ENCODE assay signal across 13 cellular contexts in genomic region chr12:106074706-106075392, GRCh38.
A peak's percentile ranks its signal among the peaks of the same experiment; 100 is the strongest.
DNase-seq lines count a peak whose midpoint lies in the region; ATAC-seq, FAIRE-seq and TF ChIP-seq lines count a peak whose summit lies in the region.
"Had no signal": no experiment of that assay in that cellular context is flagged by ENCODE, and none has a peak within 500 bp of the region (broad histone marks: within the 10 kb centered on the region; RNA-seq: fewer than 3 reads in every experiment).

No MANE protein-coding gene starts in this region.

- H3K4me1 Mint-ChIP-seq in WTC11: peaks cover 6% of the 10 kb centered on the region

- H3K27me3 ChIP-seq in heart left ventricle: no peaks in the 10 kb centered on the region
- no peaks in the 10 kb centered on the region for H3K27me3 ChIP-seq in pancreas
- no peaks in the 10 kb centered on the region for H3K27me3 ChIP-seq in thyroid gland
- H3K27me3 ChIP-seq: BLaER1 had no signal

- TF ChIP-seq CTCF in WTC11 (IDR thresholded peaks at IDR 0.05): no peak
- no peak for TF ChIP-seq CTCF in heart left ventricle (IDR thresholded peaks at IDR 0.05)
- no peak for TF ChIP-seq CTCF in pancreas (IDR thresholded peaks at IDR 0.05)
- TF ChIP-seq CTCF in thyroid gland (IDR thresholded peaks at IDR 0.05): no peak

- peaks cover 4 to 75% (median 34%) of the 10 kb centered on the region in 12 donors for H3K4me1 ChIP-seq in heart left ventricle
- H3K4me1 ChIP-seq in pancreas: peaks cover 0 to 4% (median 0%) of the 10 kb centered on the region in 3 donors
- peaks cover 0 to 7% of the 10 kb centered on the region in 2 donors for H3K4me1 ChIP-seq in thyroid gland
- H3K4me1 ChIP-seq: BLaER1 had no signal

- peak overlapping the region; percentile 86 for H3K27ac Mint-ChIP-seq in WTC11
- H3K27ac Mint-ChIP-seq: activated CD8-positive, alpha-beta T cell treated with anti-CD3 and anti-CD28 coated beads, Interleukin-2, amount 10 ng/mL, durations not matched to agents 7 days and 5 days had no signal

- H3K4me3 Mint-ChIP-seq in WTC11: no peak overlapping the region
- H3K4me3 Mint-ChIP-seq: activated CD8-positive, alpha-beta T cell treated with anti-CD3 and anti-CD28 coated beads, Interleukin-2, amount 10 ng/mL, durations not matched to agents 7 days and 5 days had no signal

- intact Hi-C loops in heart left ventricle (cut with DNase I): loop anchor here in 3 of 10 donors (5.0 to 10.0 kb wide), 3 partner anchors 57 to 62 kb away; partner anchors contain the start of gene NUAK1 (in 2 of the 3)
- intact Hi-C loops in pancreas (cut with DNase I): no loop called here
- intact Hi-C loops in thyroid gland (cut with DNase I): no loop called here

- H3K27ac ChIP-seq in heart left ventricle (peak overlapping the region in 9 of 12 donors; percentile 12 to 64 (median 43)), pancreas (no peak overlapping the region), thyroid gland (no peak overlapping the region)
- H3K27ac ChIP-seq: BLaER1 had no signal

- H3K9me3 ChIP-seq in heart left ventricle (no peaks in the 10 kb centered on the region), pancreas (no peaks in the 10 kb centered on the region), thyroid gland (no peaks in the 10 kb centered on the region)
- H3K9me3 ChIP-seq: BLaER1 had no signal

- H3K36me3 Mint-ChIP-seq in WTC11: peaks cover 15% of the 10 kb centered on the region

- peak; percentile 92 for DNase-seq in EH (ENCODE audit: low read depth)
- no peak for DNase-seq in WTC11 (ENCODE audit: low spot score)
- no peak for DNase-seq in heart left ventricle
- peak in 1 of 6 donors; percentile 33 for DNase-seq in pancreas
- DNase-seq in thyroid gland: no peak
- DNase-seq in DMS 273 treated with DMSO at 0.1 percent for 48 hours (lab: John Stamatoyannopoulos, UW): no peak
- no peak for DNase-seq in NCI-H2081 (lab: John Stamatoyannopoulos, UW)
- DNase-seq: activated CD8-positive, alpha-beta T cell treated with anti-CD3 and anti-CD28 coated beads, Interleukin-2, amount 10 ng/mL, durations not matched to agents 7 days and 5 days; activated naive CD4-positive, alpha-beta T cell treated with anti-CD3 and anti-CD28 coated beads, Interleukin-2, amount 50 U/mL, for 16 hours; GOT3; NCI-H345 had no signal

- no peak for TF ChIP-seq POLR2A in heart left ventricle (IDR thresholded peaks at IDR 0.05)
- no peak for TF ChIP-seq POLR2A in thyroid gland (IDR thresholded peaks at IDR 0.05)

- H3K36me3 ChIP-seq in heart left ventricle (peaks cover 0 to 72% (median 24%) of the 10 kb centered on the region in 9 donors), pancreas (no peaks in the 10 kb centered on the region), thyroid gland (peaks cover 0 to 2% of the 10 kb centered on the region in 2 donors)
- H3K36me3 ChIP-seq: BLaER1 had no signal

- WGBS in heart left ventricle, 4 donors: 44 to 51% (median 48%) methylated on average over 11 of the region's 11 CpGs
- 47 to 58% methylated on average over 11 of the region's 11 CpGs for WGBS in pancreas, 2 donors
- WGBS in thyroid gland, 2 donors: 61 to 63% methylated on average over 11 of the region's 11 CpGs

- no peak; the same call in 1 of the 2 replicates for ATAC-seq in WTC11
- peak in 2 of 4 donors; percentile 25 to 52 for ATAC-seq in heart left ventricle
- ATAC-seq in pancreas: peak; percentile 20 to 83 (median 72)
- ATAC-seq in HG03159 (IDR thresholded peaks at IDR 0.05; ENCODE audit: unreplicated experiment): no peak
- ATAC-seq: activated CD8-positive, alpha-beta T cell treated with anti-CD3 and anti-CD28 coated beads, Interleukin-2, amount 10 ng/mL, durations not matched to agents 7 days and 5 days had no signal

- no peaks in the 10 kb centered on the region for H3K27me3 Mint-ChIP-seq in WTC11 (ENCODE audit: low read depth)

- CTCF ChIA-PET in WTC11 (lab: Charles Lee): no interaction called here

- no peak overlapping the region for H3K4me3 ChIP-seq in heart left ventricle
- no peak overlapping the region for H3K4me3 ChIP-seq in pancreas
- H3K4me3 ChIP-seq in thyroid gland (replicated peaks in 1 of 3): no peak overlapping the region
- H3K4me3 ChIP-seq: BLaER1 had no signal

- POLR2A ChIA-PET in WTC11 (lab: Charles Lee): no interaction called here

- FAIRE-seq in pancreas (lab: Jason Lieb, UNC): no peak

- no peaks in the 10 kb centered on the region for H3K9me3 Mint-ChIP-seq in WTC11

TF ChIP-seq in WTC11, 78 proteins besides CTCF, POLR2A, EP300 and RAD21:
- TF ChIP-seq ETV6 (CRISPR knock-in tag; IDR thresholded peaks at IDR 0.05): no peak
- no peak for TF ChIP-seq NFE2L1 (CRISPR knock-in tag; IDR thresholded peaks at IDR 0.05)
- peak; percentile 66; the same call in 1 of the 2 replicates for TF ChIP-seq CDX4 (CRISPR knock-in tag; IDR thresholded peaks at IDR 0.05; ENCODE audit: borderline replicate concordance)
- peak; percentile 29; the same call in 1 of the 2 replicates for TF ChIP-seq RORB (CRISPR knock-in tag; IDR thresholded peaks at IDR 0.05)
- TF ChIP-seq ZNF219 (CRISPR knock-in tag; IDR thresholded peaks at IDR 0.05; ENCODE audit: borderline replicate concordance): no peak

Comparison
In these comparisons a context has a peak if more than half of its experiments do, and no peak if none do; other contexts are left out.
1. ATAC-seq: peak in pancreas (4 of 4); none in WTC11 (single experiment) and HG03159 (single experiment).
2. H3K27ac ChIP-seq: peak in heart left ventricle (9 of 12); none in pancreas (0 of 4) and thyroid gland (0 of 3).